ENCODE assay signal across 1 cellular context in genomic region chr22:32987081-32987631, GRCh38.
TF ChIP-seq lines count a peak whose summit lies in the region.

No MANE protein-coding gene starts in this region.

TF ChIP-seq in HEK293, 187 proteins besides CTCF, POLR2A, EP300 and RAD21 (continued from another document):
- TF ChIP-seq ZBTB17 (tag by site-specific recombination; IDR thresholded peaks at IDR 0.05): peak; percentile 60; the same call in 1 of the 2 replicates
